In genomic region chr18:2571200-2572143, GRCh38 we compare ENCODE assay signal across 1 cellular context.
A peak's percentile ranks its signal among the peaks of the same experiment; 100 is the strongest.
TF ChIP-seq lines count a peak whose summit lies in the region.

A gene with protein sequence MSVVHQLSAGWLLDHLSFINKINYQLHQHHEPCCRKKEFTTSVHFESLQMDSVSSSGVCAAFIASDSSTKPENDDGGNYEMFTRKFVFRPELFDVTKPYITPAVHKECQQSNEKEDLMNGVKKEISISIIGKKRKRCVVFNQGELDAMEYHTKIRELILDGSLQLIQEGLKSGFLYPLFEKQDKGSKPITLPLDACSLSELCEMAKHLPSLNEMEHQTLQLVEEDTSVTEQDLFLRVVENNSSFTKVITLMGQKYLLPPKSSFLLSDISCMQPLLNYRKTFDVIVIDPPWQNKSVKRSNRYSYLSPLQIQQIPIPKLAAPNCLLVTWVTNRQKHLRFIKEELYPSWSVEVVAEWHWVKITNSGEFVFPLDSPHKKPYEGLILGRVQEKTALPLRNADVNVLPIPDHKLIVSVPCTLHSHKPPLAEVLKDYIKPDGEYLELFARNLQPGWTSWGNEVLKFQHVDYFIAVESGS (minus strand): TSS chr18:2571505. CDS start chr18:2567216, 4,289 bp downstream.
Gene NDC80 (plus strand): TSS chr18:2571557. CDS start chr18:2572986, 1,429 bp downstream.

TF ChIP-seq in K562, 482 proteins besides CTCF, POLR2A, EP300 and RAD21 (continued from another document and continues in another):
- TF ChIP-seq, protein P1, sequence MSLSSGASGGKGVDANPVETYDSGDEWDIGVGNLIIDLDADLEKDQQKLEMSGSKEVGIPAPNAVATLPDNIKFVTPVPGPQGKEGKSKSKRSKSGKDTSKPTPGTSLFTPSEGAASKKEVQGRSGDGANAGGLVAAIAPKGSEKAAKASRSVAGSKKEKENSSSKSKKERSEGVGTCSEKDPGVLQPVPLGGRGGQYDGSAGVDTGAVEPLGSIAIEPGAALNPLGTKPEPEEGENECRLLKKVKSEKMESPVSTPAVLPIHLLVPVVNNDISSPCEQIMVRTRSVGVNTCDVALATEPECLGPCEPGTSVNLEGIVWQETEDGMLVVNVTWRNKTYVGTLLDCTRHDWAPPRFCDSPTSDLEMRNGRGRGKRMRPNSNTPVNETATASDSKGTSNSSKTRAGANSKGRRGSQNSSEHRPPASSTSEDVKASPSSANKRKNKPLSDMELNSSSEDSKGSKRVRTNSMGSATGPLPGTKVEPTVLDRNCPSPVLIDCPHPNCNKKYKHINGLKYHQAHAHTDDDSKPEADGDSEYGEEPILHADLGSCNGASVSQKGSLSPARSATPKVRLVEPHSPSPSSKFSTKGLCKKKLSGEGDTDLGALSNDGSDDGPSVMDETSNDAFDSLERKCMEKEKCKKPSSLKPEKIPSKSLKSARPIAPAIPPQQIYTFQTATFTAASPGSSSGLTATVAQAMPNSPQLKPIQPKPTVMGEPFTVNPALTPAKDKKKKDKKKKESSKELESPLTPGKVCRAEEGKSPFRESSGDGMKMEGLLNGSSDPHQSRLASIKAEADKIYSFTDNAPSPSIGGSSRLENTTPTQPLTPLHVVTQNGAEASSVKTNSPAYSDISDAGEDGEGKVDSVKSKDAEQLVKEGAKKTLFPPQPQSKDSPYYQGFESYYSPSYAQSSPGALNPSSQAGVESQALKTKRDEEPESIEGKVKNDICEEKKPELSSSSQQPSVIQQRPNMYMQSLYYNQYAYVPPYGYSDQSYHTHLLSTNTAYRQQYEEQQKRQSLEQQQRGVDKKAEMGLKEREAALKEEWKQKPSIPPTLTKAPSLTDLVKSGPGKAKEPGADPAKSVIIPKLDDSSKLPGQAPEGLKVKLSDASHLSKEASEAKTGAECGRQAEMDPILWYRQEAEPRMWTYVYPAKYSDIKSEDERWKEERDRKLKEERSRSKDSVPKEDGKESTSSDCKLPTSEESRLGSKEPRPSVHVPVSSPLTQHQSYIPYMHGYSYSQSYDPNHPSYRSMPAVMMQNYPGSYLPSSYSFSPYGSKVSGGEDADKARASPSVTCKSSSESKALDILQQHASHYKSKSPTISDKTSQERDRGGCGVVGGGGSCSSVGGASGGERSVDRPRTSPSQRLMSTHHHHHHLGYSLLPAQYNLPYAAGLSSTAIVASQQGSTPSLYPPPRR (CRISPR knock-in tag; IDR thresholded peaks at IDR 0.05; ENCODE audit: borderline replicate concordance): peak; percentile 91
- TF ChIP-seq HMGXB4 (CRISPR knock-in tag; IDR thresholded peaks at IDR 0.05) (peak; percentile 79; the same call in 1 of the 2 replicates), ZBTB12 (CRISPR knock-in tag; IDR thresholded peaks at IDR 0.05) (peak; percentile 100), FOXM1 (IDR thresholded peaks at IDR 0.05; ENCODE audit: low read depth) (peak; percentile 99), FOXM1 (CRISPR knock-in tag; IDR thresholded peaks at IDR 0.05; ENCODE audit: low read depth) (peak; percentile 83), PRPF4 (IDR thresholded peaks at IDR 0.05; ENCODE audit: insufficient read depth, low read depth, low read length, poor library complexity, severe bottlenecking) (no peak), MLLT1 (IDR thresholded peaks at IDR 0.05) (peak; percentile 72 to 85; a peak in 3 of 4 replicates), ZKSCAN1 (IDR thresholded peaks at IDR 0.05; ENCODE audit: low read depth, low read length) (peak; percentile 88), ZNF124 (CRISPR knock-in tag; IDR thresholded peaks at IDR 0.05) (no peak), ADNP (tag; IDR thresholded peaks at IDR 0.05) (no peak), CBX8 (IDR thresholded peaks at IDR 0.05; ENCODE audit: borderline replicate concordance, extremely low read depth, low read depth, low read length, poor library complexity, severe bottlenecking) (no peak), E2F5 (CRISPR knock-in tag; IDR thresholded peaks at IDR 0.05) (peak; percentile 67), ZFPM2 (CRISPR knock-in tag; IDR thresholded peaks at IDR 0.05) (no peak), ZNF668 (CRISPR knock-in tag; IDR thresholded peaks at IDR 0.05) (peak; percentile 67; the same call in 1 of the 2 replicates), RBFOX2 (IDR thresholded peaks at IDR 0.05; ENCODE audit: low read depth, low read length) (peak; percentile 97), E2F1 (CRISPR knock-in tag; IDR thresholded peaks at IDR 0.05) (peak; percentile 99), BRD4 (IDR thresholded peaks at IDR 0.05) (0 out of 2 replicates have a peak, but pooled peaks have one; percentile 38), MYBL2 (IDR thresholded peaks at IDR 0.05; ENCODE audit: low read depth) (peak; percentile 100), MYBL2 (CRISPR knock-in tag; IDR thresholded peaks at IDR 0.05; ENCODE audit: borderline replicate concordance) (peak; percentile 99; the same call in 1 of the 2 replicates), USF1 (CRISPR knock-in tag; IDR thresholded peaks at IDR 0.05) (peak; percentile 39; the same call in 1 of the 2 replicates), CEBPB (tag; IDR thresholded peaks at IDR 0.05) (no peak), POLR2H (tag; IDR thresholded peaks at IDR 0.05; ENCODE audit: low read depth) (peak; percentile 78), E2F3 (CRISPR knock-in tag; IDR thresholded peaks at IDR 0.05) (peak; percentile 95), POLR2AphosphoS2 (IDR thresholded peaks at IDR 0.05; ENCODE audit: low read length) (peak; percentile 65; the same call in 1 of the 2 replicates), OTX1 (CRISPR knock-in tag; IDR thresholded peaks at IDR 0.05) (no peak), CGGBP1 (CRISPR knock-in tag; IDR thresholded peaks at IDR 0.05) (0 out of 2 replicates have a peak, but pooled peaks have one; percentile 62), ZNF24 (IDR thresholded peaks at IDR 0.05) (0 out of 2 replicates have a peak, but pooled peaks have one; percentile 5), MAFF (IDR thresholded peaks at IDR 0.05; ENCODE audit: low read length) (no peak), TEAD1 (CRISPR knock-in tag; IDR thresholded peaks at IDR 0.05) (peak in 1 of 2 experiments; percentile 73; a peak in 2 of 4 replicates), ZNF277 (CRISPR knock-in tag; IDR thresholded peaks at IDR 0.05; ENCODE audit: borderline replicate concordance) (no peak)
- TF ChIP-seq, protein P2, sequence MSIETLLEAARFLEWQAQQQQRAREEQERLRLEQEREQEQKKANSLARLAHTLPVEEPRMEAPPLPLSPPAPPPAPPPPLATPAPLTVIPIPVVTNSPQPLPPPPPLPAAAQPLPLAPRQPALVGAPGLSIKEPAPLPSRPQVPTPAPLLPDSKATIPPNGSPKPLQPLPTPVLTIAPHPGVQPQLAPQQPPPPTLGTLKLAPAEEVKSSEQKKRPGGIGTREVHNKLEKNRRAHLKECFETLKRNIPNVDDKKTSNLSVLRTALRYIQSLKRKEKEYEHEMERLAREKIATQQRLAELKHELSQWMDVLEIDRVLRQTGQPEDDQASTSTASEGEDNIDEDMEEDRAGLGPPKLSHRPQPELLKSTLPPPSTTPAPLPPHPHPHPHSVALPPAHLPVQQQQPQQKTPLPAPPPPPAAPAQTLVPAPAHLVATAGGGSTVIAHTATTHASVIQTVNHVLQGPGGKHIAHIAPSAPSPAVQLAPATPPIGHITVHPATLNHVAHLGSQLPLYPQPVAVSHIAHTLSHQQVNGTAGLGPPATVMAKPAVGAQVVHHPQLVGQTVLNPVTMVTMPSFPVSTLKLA (conservative IDR thresholded peaks at IDR 0.05): peak; percentile 95 to 97
- TF ChIP-seq, protein P3, sequence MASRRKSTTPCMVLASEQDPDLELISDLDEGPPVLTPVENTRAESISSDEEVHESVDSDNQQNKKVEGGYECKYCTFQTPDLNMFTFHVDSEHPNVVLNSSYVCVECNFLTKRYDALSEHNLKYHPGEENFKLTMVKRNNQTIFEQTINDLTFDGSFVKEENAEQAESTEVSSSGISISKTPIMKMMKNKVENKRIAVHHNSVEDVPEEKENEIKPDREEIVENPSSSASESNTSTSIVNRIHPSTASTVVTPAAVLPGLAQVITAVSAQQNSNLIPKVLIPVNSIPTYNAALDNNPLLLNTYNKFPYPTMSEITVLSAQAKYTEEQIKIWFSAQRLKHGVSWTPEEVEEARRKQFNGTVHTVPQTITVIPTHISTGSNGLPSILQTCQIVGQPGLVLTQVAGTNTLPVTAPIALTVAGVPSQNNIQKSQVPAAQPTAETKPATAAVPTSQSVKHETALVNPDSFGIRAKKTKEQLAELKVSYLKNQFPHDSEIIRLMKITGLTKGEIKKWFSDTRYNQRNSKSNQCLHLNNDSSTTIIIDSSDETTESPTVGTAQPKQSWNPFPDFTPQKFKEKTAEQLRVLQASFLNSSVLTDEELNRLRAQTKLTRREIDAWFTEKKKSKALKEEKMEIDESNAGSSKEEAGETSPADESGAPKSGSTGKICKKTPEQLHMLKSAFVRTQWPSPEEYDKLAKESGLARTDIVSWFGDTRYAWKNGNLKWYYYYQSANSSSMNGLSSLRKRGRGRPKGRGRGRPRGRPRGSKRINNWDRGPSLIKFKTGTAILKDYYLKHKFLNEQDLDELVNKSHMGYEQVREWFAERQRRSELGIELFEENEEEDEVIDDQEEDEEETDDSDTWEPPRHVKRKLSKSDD (conservative IDR thresholded peaks at IDR 0.05; ENCODE audit: low read length): peak; percentile 69; the same call in 1 of the 2 replicates
- TF ChIP-seq, protein P4, sequence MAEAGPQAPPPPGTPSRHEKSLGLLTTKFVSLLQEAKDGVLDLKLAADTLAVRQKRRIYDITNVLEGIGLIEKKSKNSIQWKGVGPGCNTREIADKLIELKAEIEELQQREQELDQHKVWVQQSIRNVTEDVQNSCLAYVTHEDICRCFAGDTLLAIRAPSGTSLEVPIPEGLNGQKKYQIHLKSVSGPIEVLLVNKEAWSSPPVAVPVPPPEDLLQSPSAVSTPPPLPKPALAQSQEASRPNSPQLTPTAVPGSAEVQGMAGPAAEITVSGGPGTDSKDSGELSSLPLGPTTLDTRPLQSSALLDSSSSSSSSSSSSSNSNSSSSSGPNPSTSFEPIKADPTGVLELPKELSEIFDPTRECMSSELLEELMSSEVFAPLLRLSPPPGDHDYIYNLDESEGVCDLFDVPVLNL (CRISPR knock-in tag; IDR thresholded peaks at IDR 0.05; ENCODE audit: low read depth): peak; percentile 100
